In the genomic region with DNA sequence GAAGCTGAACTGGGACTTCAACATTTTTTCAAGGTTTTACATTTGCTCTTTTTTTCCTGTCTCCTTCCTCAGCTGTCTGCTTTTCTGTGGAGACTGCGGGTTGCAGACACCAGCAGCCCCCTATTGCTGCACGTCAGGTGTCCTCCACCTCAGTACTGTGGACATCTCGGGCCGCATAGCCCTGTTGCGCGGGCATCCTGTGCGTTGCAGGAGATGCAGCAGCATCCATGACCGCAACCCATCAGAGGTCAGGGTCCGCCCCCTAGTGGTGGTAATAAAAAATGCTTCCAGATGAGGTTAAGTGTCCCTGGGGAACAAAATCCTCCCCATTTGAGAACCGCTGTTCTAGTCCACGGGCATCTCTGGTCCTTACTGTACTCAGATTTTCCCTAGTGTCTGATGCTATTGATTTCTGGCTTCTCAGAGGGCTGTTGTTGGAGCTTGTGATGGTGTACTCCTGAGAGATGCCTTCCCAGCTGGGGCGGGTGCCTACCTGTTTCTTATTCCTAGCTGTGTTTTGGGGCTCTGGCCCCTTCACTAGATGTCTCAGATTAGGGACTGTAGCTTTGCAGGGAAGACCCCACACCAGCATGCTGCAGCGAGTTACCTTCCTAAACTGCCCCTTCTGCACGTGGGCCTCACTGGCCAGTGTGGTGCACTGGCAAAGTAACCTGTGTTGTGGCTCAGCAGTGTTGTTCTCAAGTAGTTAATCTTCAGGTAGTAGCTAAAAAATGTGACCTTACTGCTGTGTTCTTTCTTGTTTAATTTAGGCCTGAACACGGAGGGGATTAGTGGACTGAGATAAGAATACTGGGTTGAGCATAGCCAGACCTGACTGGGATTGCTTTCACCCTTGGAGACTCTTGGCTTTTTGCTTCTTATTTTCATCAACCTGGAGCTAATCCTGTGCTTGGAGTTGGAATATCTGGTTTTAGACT, we compare ENCODE assay signal across 8 cellular contexts.
A peak's percentile ranks its signal among the peaks of the same experiment; 100 is the strongest.
DNase-seq lines count a peak whose midpoint lies in the region; ATAC-seq lines count a peak whose summit lies in the region.

No MANE protein-coding gene starts in this region.

- peak; percentile 25 to 34 for DNase-seq in SHP77 (lab: John Stamatoyannopoulos, UW)
- no peak for DNase-seq in SHP77 treated with DMSO at 0.1 percent for 48 hours (lab: John Stamatoyannopoulos, UW)
- DNase-seq in NCI-H2196 treated with DMSO at 0.1 percent for 48 hours (lab: John Stamatoyannopoulos, UW; ENCODE audit: unreplicated experiment) = peak; percentile 63
- peak; percentile 62 for DNase-seq in activated CD4-positive, CD25-positive, alpha-beta regulatory T cell treated with anti-CD3 and anti-CD28 coated beads, Interleukin-2, amount 50 U/mL, for 16 hours (ENCODE audit: low read depth, low spot score)
- DNase-seq in caudate nucleus (lab: John Stamatoyannopoulos, UW) = peak in 52 of 61 donors; percentile 8 to 77 (median 37)
- peak; percentile 56 for DNase-seq in kidney glomerular epithelial cell (lab: John Stamatoyannopoulos, UW)
- DNase-seq in stimulated activated CD4-positive, alpha-beta T cell treated with anti-CD3 and anti-CD28 coated beads, Interleukin-2, amount 100 ng/mL, for 24 hours = peak; percentile 67 to 76

- H3K27ac ChIP-seq in caudate nucleus (ENCODE audit: low read depth, low read length) = no peak overlapping the region

- peak; percentile 91 for ATAC-seq in HG03095 (IDR thresholded peaks at IDR 0.05; ENCODE audit: unreplicated experiment)
